ENCODE assay signal across 8 cellular contexts in genomic region chr18:10787293-10787901, GRCh38.
A peak's percentile ranks its signal among the peaks of the same experiment; 100 is the strongest.
DNase-seq lines count a peak whose midpoint lies in the region; ATAC-seq and TF ChIP-seq lines count a peak whose summit lies in the region.

No MANE protein-coding gene starts in this region.

- H4K91ac ChIP-seq in trophoblast cell (ENCODE audit: low read depth, low read length): no peak overlapping the region

- no peaks in the 10 kb centered on the region for H3K4me1 ChIP-seq in trophoblast cell (ENCODE audit: control insufficient read depth in 1 of 2, insufficient read depth in 2 of 2, low read length in 2 of 2)
- H3K4me1 ChIP-seq in upper lobe of right lung: peaks cover 5% of the 10 kb centered on the region

- no peak overlapping the region for H4K8ac ChIP-seq in trophoblast cell (ENCODE audit: low read depth, low read length)

- H3K18ac ChIP-seq in trophoblast cell (ENCODE audit: low read length): no peak overlapping the region

- H3K4ac ChIP-seq in trophoblast cell (ENCODE audit: low read depth, low read length): no peak overlapping the region

- H3K27ac Mint-ChIP-seq in activated T-helper 1 cell treated with anti-CD3 and anti-CD28 coated beads, Interleukin-12 subunit alpha, Interleukin-12 subunit beta, Interleukin-2, Interleukin-4 antibody, amounts not matched to agents 30 ng/mL and 10 ng/mL and 1 ng/mL, durations not matched to agents 14 hours and 24 hours and 36 hours: no peak overlapping the region

- H3K4me1 Mint-ChIP-seq in activated T-helper 1 cell treated with anti-CD3 and anti-CD28 coated beads, Interleukin-12 subunit alpha, Interleukin-12 subunit beta, Interleukin-2, Interleukin-4 antibody, amounts not matched to agents 30 ng/mL and 10 ng/mL and 1 ng/mL, durations not matched to agents 14 hours and 24 hours and 36 hours (ENCODE audit: low read depth): peaks cover 12% of the 10 kb centered on the region

- no peaks in the 10 kb centered on the region for H3K79me1 ChIP-seq in trophoblast cell (ENCODE audit: low read length)

- peak; percentile 97 for ATAC-seq in upper lobe of right lung

- no peak overlapping the region for H4K12ac ChIP-seq in trophoblast cell (ENCODE audit: low read depth, low read length)

- H2AFZ ChIP-seq in trophoblast cell (ENCODE audit: insufficient read depth, low read length, poor library complexity): no peak overlapping the region

- no peak overlapping the region for H3K9ac ChIP-seq in trophoblast cell (ENCODE audit: low read length)

- peaks cover 2% of the 10 kb centered on the region for H3K36me3 Mint-ChIP-seq in activated T-helper 1 cell treated with anti-CD3 and anti-CD28 coated beads, Interleukin-12 subunit alpha, Interleukin-12 subunit beta, Interleukin-2, Interleukin-4 antibody, amounts not matched to agents 30 ng/mL and 10 ng/mL and 1 ng/mL, durations not matched to agents 14 hours and 24 hours and 36 hours (ENCODE audit: low read depth)

- H3K27me3 ChIP-seq in trophoblast cell (ENCODE audit: insufficient read depth, low read length) (no peaks in the 10 kb centered on the region), upper lobe of right lung (no peaks in the 10 kb centered on the region)

- peaks cover 49% of the 10 kb centered on the region for H3K27me3 Mint-ChIP-seq in activated T-helper 1 cell treated with anti-CD3 and anti-CD28 coated beads, Interleukin-12 subunit alpha, Interleukin-12 subunit beta, Interleukin-2, Interleukin-4 antibody, amounts not matched to agents 30 ng/mL and 10 ng/mL and 1 ng/mL, durations not matched to agents 14 hours and 24 hours and 36 hours (ENCODE audit: insufficient read depth)

- no peaks in the 10 kb centered on the region for H3K9me3 ChIP-seq in trophoblast cell (ENCODE audit: insufficient read depth, low read depth, low read length)
- no peaks in the 10 kb centered on the region for H3K9me3 ChIP-seq in upper lobe of right lung

- DNase-seq in GM03348 (ENCODE audit: low spot score) (peak; percentile 46), H4 (ENCODE audit: low spot score) (peak; percentile 82), Kasumi-1 (lab: John Stamatoyannopoulos, UW) (peak; percentile 81 to 92), RPMI8226 (peak; percentile 94), foreskin melanocyte (peak; percentile 54), trophoblast cell (peak; percentile 23 to 61), upper lobe of right lung (peak; percentile 83)
- DNase-seq in activated T-helper 1 cell treated with anti-CD3 and anti-CD28 coated beads, Interleukin-12 subunit alpha, Interleukin-12 subunit beta, Interleukin-2, Interleukin-4 antibody, amounts not matched to agents 30 ng/mL and 10 ng/mL and 1 ng/mL, durations not matched to agents 14 hours and 24 hours and 36 hours (ENCODE audit: low spot score): peak; percentile 79

- no peak overlapping the region for H3K23ac ChIP-seq in trophoblast cell (ENCODE audit: low read length)

- no peak overlapping the region for H2BK5ac ChIP-seq in trophoblast cell (ENCODE audit: low read depth, low read length, poor library complexity)

- H2AK5ac ChIP-seq in trophoblast cell (ENCODE audit: low read length): no peak overlapping the region

- H3K4me3 Mint-ChIP-seq in activated T-helper 1 cell treated with anti-CD3 and anti-CD28 coated beads, Interleukin-12 subunit alpha, Interleukin-12 subunit beta, Interleukin-2, Interleukin-4 antibody, amounts not matched to agents 30 ng/mL and 10 ng/mL and 1 ng/mL, durations not matched to agents 14 hours and 24 hours and 36 hours: no peak overlapping the region

- no peak overlapping the region for H3K4me3 ChIP-seq in trophoblast cell (ENCODE audit: low read depth, low read length)
- H3K4me3 ChIP-seq in upper lobe of right lung: no peak overlapping the region

- no peak overlapping the region for H3K4me2 ChIP-seq in trophoblast cell (ENCODE audit: low read length)

- peak; percentile 81 for TF ChIP-seq CTCF in upper lobe of right lung (IDR thresholded peaks at IDR 0.05)

- intact Hi-C loops in activated T-helper 1 cell treated with anti-CD3 and anti-CD28 coated beads, Interleukin-12 subunit alpha, Interleukin-12 subunit beta, Interleukin-2, Interleukin-4 antibody, amounts not matched to agents 30 ng/mL and 10 ng/mL and 1 ng/mL, durations not matched to agents 14 hours and 24 hours and 36 hours (cut with micrococcal nuclease): loop anchor here (1.0 to 10.0 kb wide), 11 partner anchors 65 to 1193 kb away; partner anchors contain the start of genes IMPA2, MPPE1, NAPG and VAPA
- intact Hi-C loops in upper lobe of right lung (cut with DNase I): no loop called here

- H3K27ac ChIP-seq in trophoblast cell (ENCODE audit: low read depth, low read length): no peak overlapping the region
- H3K27ac ChIP-seq in upper lobe of right lung: no peak overlapping the region

- no CpG with 5 or more reads among the region's 5 CpGs for WGBS in trophoblast cell (ENCODE audit: extremely low coverage, insufficient coverage, insufficient read length)

- H3K9me3 Mint-ChIP-seq in activated T-helper 1 cell treated with anti-CD3 and anti-CD28 coated beads, Interleukin-12 subunit alpha, Interleukin-12 subunit beta, Interleukin-2, Interleukin-4 antibody, amounts not matched to agents 30 ng/mL and 10 ng/mL and 1 ng/mL, durations not matched to agents 14 hours and 24 hours and 36 hours: no peaks in the 10 kb centered on the region

- H2BK120ac ChIP-seq in trophoblast cell (ENCODE audit: insufficient read depth, low read length, poor library complexity): no peak overlapping the region

- H3K36me3 ChIP-seq in trophoblast cell (ENCODE audit: control insufficient read depth in 1 of 2, insufficient read depth in 2 of 2, low read length in 2 of 2) (no peaks in the 10 kb centered on the region), upper lobe of right lung (no peaks in the 10 kb centered on the region)

- no peak overlapping the region for H3K14ac ChIP-seq in trophoblast cell (ENCODE audit: low read length)

- no peak overlapping the region for H2BK12ac ChIP-seq in trophoblast cell (ENCODE audit: low read length)

- no peaks in the 10 kb centered on the region for H3K79me2 ChIP-seq in trophoblast cell (ENCODE audit: control insufficient read depth, insufficient read depth, low read length, poor library complexity)

Comparison
In these comparisons a context has a peak if more than half of its experiments do, and no peak if none do; other contexts are left out.
1. DNase-seq: peak in every context shown above with its lines; median percentile 94 in RPMI8226; 86 in Kasumi-1; 83 in upper lobe of right lung; 82 in H4; 79 in activated T-helper 1 cell treated with anti-CD3 and anti-CD28 coated beads, Interleukin-12 subunit alpha, Interleukin-12 subunit beta, Interleukin-2, Interleukin-4 antibody, amounts not matched to agents 30 ng/mL and 10 ng/mL and 1 ng/mL, durations not matched to agents 14 hours and 24 hours and 36 hours; 54 in foreskin melanocyte; 46 in GM03348; 42 in trophoblast cell.